ENCODE assay signal across 1 cellular context in genomic region chr5:83485842-83486241, GRCh38.
TF ChIP-seq lines count a peak whose summit lies in the region.

No MANE protein-coding gene starts in this region.

TF ChIP-seq in IMR-90, 13 proteins besides CTCF, POLR2A, EP300 and RAD21:
- no peak for TF ChIP-seq MAZ (IDR thresholded peaks at IDR 0.05; ENCODE audit: borderline replicate concordance, low read depth, low read length)
- no peak for TF ChIP-seq SMC3 (IDR thresholded peaks at IDR 0.05; ENCODE audit: low read depth, low read length)
- no peak for TF ChIP-seq CHD1 (IDR thresholded peaks at IDR 0.05; ENCODE audit: low read depth, low read length)
- no peak for TF ChIP-seq MAFK (IDR thresholded peaks at IDR 0.05; ENCODE audit: low read depth, low read length)
- TF ChIP-seq ELK1 (IDR thresholded peaks at IDR 0.05; ENCODE audit: borderline replicate concordance, low read depth, low read length) = no peak
- no peak for TF ChIP-seq RCOR1 (IDR thresholded peaks at IDR 0.05; ENCODE audit: insufficient replicate concordance, low read length)
- TF ChIP-seq USF2 (IDR thresholded peaks at IDR 0.05; ENCODE audit: low read depth, low read length) = no peak
- TF ChIP-seq CEBPB (IDR thresholded peaks at IDR 0.05; ENCODE audit: low read depth, low read length) = no peak
- no peak for TF ChIP-seq FOS (IDR thresholded peaks at IDR 0.05; ENCODE audit: low read depth, low read length)
- no peak for TF ChIP-seq MXI1 (IDR thresholded peaks at IDR 0.05; ENCODE audit: borderline replicate concordance, low read depth, low read length)
- no peak for TF ChIP-seq BHLHE40 (IDR thresholded peaks at IDR 0.05; ENCODE audit: low read depth, low read length)
- TF ChIP-seq NFE2L2 (IDR thresholded peaks at IDR 0.05; ENCODE audit: low read depth, low read length) = no peak
- TF ChIP-seq RFX5 (IDR thresholded peaks at IDR 0.05; ENCODE audit: low read depth, low read length) = no peak
